9 cellular contexts compared by ENCODE assay signal in the genomic region with DNA sequence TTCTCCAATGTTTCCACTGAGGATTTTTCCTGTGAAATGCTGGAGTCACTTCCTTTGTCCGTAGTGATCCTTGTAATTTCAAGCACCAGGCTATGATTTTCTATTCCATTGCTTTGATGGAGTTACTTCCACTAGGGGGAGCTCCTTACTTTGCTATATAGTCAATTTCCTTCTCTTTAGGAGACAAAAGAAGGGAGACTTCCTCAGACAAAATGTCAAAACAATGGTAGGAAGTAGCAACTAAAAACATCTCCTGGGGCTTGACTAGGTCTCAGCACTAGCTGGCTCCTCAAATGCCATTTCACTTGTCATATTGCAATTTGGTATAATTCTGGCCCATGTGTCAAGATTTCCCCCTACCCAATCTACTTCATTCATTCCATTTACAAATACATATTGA. TPM values are rescaled to one million over a fixed set of nuclear protein-coding genes. Genes with fewer than 3 reads are reported as not detected.
A peak's percentile ranks its signal among the peaks of the same experiment; 100 is the strongest.
DNase-seq lines count a peak whose midpoint lies in the region; ATAC-seq, FAIRE-seq and TF ChIP-seq lines count a peak whose summit lies in the region.
"Had no signal": no experiment of that assay in that cellular context is flagged by ENCODE, and none has a peak within 500 bp of the region (broad histone marks: within the 10 kb centered on the region; RNA-seq: fewer than 3 reads in every experiment).

No MANE protein-coding gene starts in this region.

- H3K27ac ChIP-seq in 22Rv1 = no peak overlapping the region

- DNase-seq in GM04504 (ENCODE audit: low read depth) (peak; percentile 20), NCI-H1436 (lab: John Stamatoyannopoulos, UW) (peak; percentile 78), T-cell (peak in 1 of 34 experiments; percentile 7), frontal cortex (ENCODE audit: low spot score in 2 of 2) (peak in 1 of 2 donors; percentile 47), retina (peak; percentile 45), UCSD-AML1 (lab: John Stamatoyannopoulos, UW; ENCODE audit: unreplicated experiment) (no peak)

- peak; percentile 58 for FAIRE-seq in frontal cortex (lab: Jason Lieb, UNC)

- CTCF ChIA-PET in T-cell (lab: Charles Lee) = interaction anchor here (0.6 to 1.3 kb wide), 9 partner anchors 8 to 505 kb away, joined by 3 to 9 read pairs (median 3); no protein-coding TSS in a partner anchor

- ATAC-seq in T-cell (replicated peaks in 1 of 4) (peak; percentile 27 to 46 (median 44)), GM21619 (IDR thresholded peaks at IDR 0.05; ENCODE audit: unreplicated experiment) (no peak)

- no peaks in the 10 kb centered on the region for H3K9me3 Mint-ChIP-seq in T-cell

- peaks cover 2 to 14% of the 10 kb centered on the region in 2 donors for H3K27me3 Mint-ChIP-seq in T-cell

- POLR2A ChIA-PET in T-cell (lab: Charles Lee) = interaction anchor here in 1 of 2 donors (0.7 kb wide), 1 partner anchor 153 kb away, joined by 3 read pairs; no protein-coding TSS in a partner anchor

- TF ChIP-seq CTCF in 22Rv1 (IDR thresholded peaks at IDR 0.05) = peak; percentile 61

- H3K4me1 Mint-ChIP-seq in T-cell = no peaks in the 10 kb centered on the region

- H3K4me3 Mint-ChIP-seq in T-cell = no peak overlapping the region
- H3K4me3 Mint-ChIP-seq: activated naive CD8-positive, alpha-beta T cell had no signal

- no peaks in the 10 kb centered on the region for H3K36me3 Mint-ChIP-seq in T-cell
- H3K36me3 Mint-ChIP-seq: activated naive CD8-positive, alpha-beta T cell had no signal

- no peak overlapping the region for H3K27ac Mint-ChIP-seq in T-cell
- H3K27ac Mint-ChIP-seq: activated naive CD8-positive, alpha-beta T cell had no signal

RNA-seq across cellular contexts. Expression of a gene that starts 24.1 kb away (rescaled TPM):
- total RNA-seq in T-cell (under 1 TPM in 1 of 5 donors, not detected in 4; 0.16 TPM), frontal cortex (61.6 TPM)

Comparison
In these comparisons a context has a peak if more than half of its experiments do, and no peak if none do; other contexts are left out.
1. RNA of a gene that starts 24.1 kb away (total RNA-seq): 61.6 TPM in frontal cortex (single experiment); 0.16 TPM in T-cell; every median in the first group is over 10 times any median in the second.